In genomic region chr3:5057857-5058324, GRCh38 we compare ENCODE assay signal across 8 cellular contexts.
A peak's percentile ranks its signal among the peaks of the same experiment; 100 is the strongest.
DNase-seq lines count a peak whose midpoint lies in the region; FAIRE-seq and TF ChIP-seq lines count a peak whose summit lies in the region.

No MANE protein-coding gene starts in this region.

- peaks cover 4% of the 10 kb centered on the region for H3K27me3 ChIP-seq in osteoblast (ENCODE audit: insufficient read depth, low read length)
- H3K27me3 ChIP-seq in tibial nerve, result no peaks in the 10 kb centered on the region

- no peak for TF ChIP-seq POLR2A in tibial nerve (IDR thresholded peaks at IDR 0.05)

- no peak for FAIRE-seq in D721Med (lab: Jason Lieb, UNC)

- TF ChIP-seq CTCF in D721Med (IDR thresholded peaks at IDR 0.05; ENCODE audit: insufficient read depth, missing control alignments), result peak; percentile 55
- peak; percentile 44 for TF ChIP-seq CTCF in GM20000 (IDR thresholded peaks at IDR 0.05; ENCODE audit: extremely low read depth, missing control alignments)
- TF ChIP-seq CTCF in osteoblast (IDR thresholded peaks at IDR 0.05; ENCODE audit: extremely low read depth, low read depth, low read length), result peak; percentile 78
- peak; percentile 57 to 85 (median 64) for TF ChIP-seq CTCF in tibial nerve (IDR thresholded peaks at IDR 0.05)

- H3K9me3 ChIP-seq in osteoblast (ENCODE audit: low read depth, low read length) (no peaks in the 10 kb centered on the region), tibial nerve (no peaks in the 10 kb centered on the region)

- no peak overlapping the region for H2AFZ ChIP-seq in osteoblast (ENCODE audit: low read length)

- H3K79me2 ChIP-seq in osteoblast (ENCODE audit: insufficient read depth, low read length), result no peaks in the 10 kb centered on the region

- WGBS in tibial nerve, 2 donors, result 37 to 38% methylated on average over 7 of the region's 7 CpGs

- peak overlapping the region; percentile 25 for H3K4me2 ChIP-seq in osteoblast (ENCODE audit: insufficient read depth, low read length)

- H3K4me3 ChIP-seq in osteoblast (ENCODE audit: insufficient read depth, low read length) (no peak overlapping the region), tibial nerve (no peak overlapping the region)

- peak in 1 of 2 donors; percentile 47 for TF ChIP-seq EP300 in tibial nerve (IDR thresholded peaks at IDR 0.05)

- peaks cover 26% of the 10 kb centered on the region for H3K4me1 ChIP-seq in osteoblast (ENCODE audit: insufficient read depth, low read length)
- peaks cover 0 to 20% (median 8%) of the 10 kb centered on the region in 4 donors for H3K4me1 ChIP-seq in tibial nerve

- peak overlapping the region; percentile 93 for H3K27ac ChIP-seq in osteoblast (ENCODE audit: low read depth, low read length)
- H3K27ac ChIP-seq in tibial nerve, result peak overlapping the region in 2 of 4 donors; percentile 45 to 61

- H4K20me1 ChIP-seq in osteoblast (ENCODE audit: insufficient read depth, low read length), result no peaks in the 10 kb centered on the region

- DNase-seq in D721Med (ENCODE audit: insufficient read length, low spot score), result no peak
- DNase-seq in GM20000 (ENCODE audit: low spot score), result peak; percentile 71
- peak; percentile 36 for DNase-seq in HK-2 (ENCODE audit: unreplicated experiment)
- DNase-seq in SHP77 treated with DMSO at 0.1 percent for 48 hours (lab: John Stamatoyannopoulos, UW), result peak; percentile 56
- DNase-seq in activated T-helper 9 cell treated with anti-CD3 and anti-CD28 coated beads, Interleukin-2, amount 50 U/mL, for 16 hours (ENCODE audit: low read depth), result peak; percentile 57
- peak; percentile 51 for DNase-seq in foreskin melanocyte
- peak; percentile 65 for DNase-seq in osteoblast (ENCODE audit: insufficient read length, low spot score, missing footprints)
- peak; percentile 48 to 86 for DNase-seq in tibial nerve (ENCODE audit: low spot score in 2 of 2)

- H3K36me3 ChIP-seq in osteoblast (ENCODE audit: insufficient read depth, low read length) (no peaks in the 10 kb centered on the region), tibial nerve (no peaks in the 10 kb centered on the region)
